ENCODE assay signal across 23 cellular contexts in genomic region chr2:126748188-126748760, GRCh38.
A peak's percentile ranks its signal among the peaks of the same experiment; 100 is the strongest.
DNase-seq lines count a peak whose midpoint lies in the region; ATAC-seq and TF ChIP-seq lines count a peak whose summit lies in the region.
"Had no signal": no experiment of that assay in that cellular context is flagged by ENCODE, and none has a peak within 500 bp of the region (broad histone marks: within the 10 kb centered on the region; RNA-seq: fewer than 3 reads in every experiment).

No MANE protein-coding gene starts in this region.

- no peaks in the 10 kb centered on the region for H3K36me3 Mint-ChIP-seq in activated CD8-positive, alpha-beta T cell treated with anti-CD3 and anti-CD28 coated beads, Interleukin-2, amount 10 ng/mL, durations not matched to agents 7 days and 5 days (ENCODE audit: low read depth)
- H3K36me3 Mint-ChIP-seq in activated CD8-positive, alpha-beta T cell treated with anti-CD3 and anti-CD28 coated beads for 36 hours (ENCODE audit: low read depth): no peaks in the 10 kb centered on the region
- H3K36me3 Mint-ChIP-seq: CD8-positive, alpha-beta T cell had no signal

- H3K27ac Mint-ChIP-seq in activated CD8-positive, alpha-beta T cell treated with anti-CD3 and anti-CD28 coated beads, Interleukin-2, amount 10 ng/mL, durations not matched to agents 7 days and 5 days: no peak overlapping the region
- no peak overlapping the region for H3K27ac Mint-ChIP-seq in activated CD8-positive, alpha-beta T cell treated with anti-CD3 and anti-CD28 coated beads for 36 hours
- H3K27ac Mint-ChIP-seq: CD8-positive, alpha-beta T cell; H9; HFFc6 had no signal

- peak; percentile 7 for DNase-seq in activated CD8-positive, alpha-beta T cell treated with anti-CD3 and anti-CD28 coated beads, Interleukin-2, amount 10 ng/mL, durations not matched to agents 7 days and 5 days
- DNase-seq in activated CD8-positive, alpha-beta T cell treated with anti-CD3 and anti-CD28 coated beads for 36 hours: no peak
- peak; percentile 25 for DNase-seq in activated CD8-positive, alpha-beta memory T cell treated with anti-CD3 and anti-CD28 coated beads, Interleukin-2, amount 50 U/mL, for 48 hours
- peak; percentile 5 for DNase-seq in mucosa of gallbladder (ENCODE audit: low spot score)
- no peak for DNase-seq in NCI-H446 treated with DMSO at 0.1 percent for 48 hours (lab: John Stamatoyannopoulos, UW)
- DNase-seq in NCI-H82 treated with DMSO at 0.1 percent for 48 hours (lab: John Stamatoyannopoulos, UW; ENCODE audit: unreplicated experiment): no peak
- DNase-seq: AML-193, C1 segment of cervical spinal cord, Calu3, DMS153, GDM1, H9, HFFc6, MG63, NCI-H1417, NCI-H187, NCI-H69, Peyer's patch had no signal

- peaks cover 14% of the 10 kb centered on the region for H3K4me1 Mint-ChIP-seq in activated CD8-positive, alpha-beta T cell treated with anti-CD3 and anti-CD28 coated beads, Interleukin-2, amount 10 ng/mL, durations not matched to agents 7 days and 5 days (ENCODE audit: low read depth)
- peaks cover 15% of the 10 kb centered on the region for H3K4me1 Mint-ChIP-seq in activated CD8-positive, alpha-beta T cell treated with anti-CD3 and anti-CD28 coated beads for 36 hours (ENCODE audit: low read depth)

- intact Hi-C loops in activated CD8-positive, alpha-beta T cell treated with anti-CD3 and anti-CD28 coated beads for 36 hours (cut with micrococcal nuclease): no loop called here

- peaks cover 3% of the 10 kb centered on the region for H3K27me3 Mint-ChIP-seq in activated CD8-positive, alpha-beta T cell treated with anti-CD3 and anti-CD28 coated beads, Interleukin-2, amount 10 ng/mL, durations not matched to agents 7 days and 5 days (ENCODE audit: low read depth)
- H3K27me3 Mint-ChIP-seq in activated CD8-positive, alpha-beta T cell treated with anti-CD3 and anti-CD28 coated beads for 36 hours: no peaks in the 10 kb centered on the region

- TF ChIP-seq CTCF in activated CD8-positive, alpha-beta T cell treated with anti-CD3 and anti-CD28 coated beads for 36 hours (IDR thresholded peaks at IDR 0.05): no peak

- ATAC-seq in activated CD8-positive, alpha-beta T cell treated with anti-CD3 and anti-CD28 coated beads, Interleukin-2, amount 10 ng/mL, durations not matched to agents 7 days and 5 days: no peak
- no peak for ATAC-seq in activated CD8-positive, alpha-beta T cell treated with anti-CD3 and anti-CD28 coated beads for 36 hours
- ATAC-seq in GM18907 (IDR thresholded peaks at IDR 0.05; ENCODE audit: unreplicated experiment) (peak; percentile 54), HG03045 (IDR thresholded peaks at IDR 0.05; ENCODE audit: unreplicated experiment) (no peak)
- ATAC-seq: CD8-positive, alpha-beta T cell; HepG2; K562 had no signal

- H3K4me3 Mint-ChIP-seq in activated CD8-positive, alpha-beta T cell treated with anti-CD3 and anti-CD28 coated beads, Interleukin-2, amount 10 ng/mL, durations not matched to agents 7 days and 5 days: no peak overlapping the region
- H3K4me3 Mint-ChIP-seq in activated CD8-positive, alpha-beta T cell treated with anti-CD3 and anti-CD28 coated beads for 36 hours: no peak overlapping the region
- H3K4me3 Mint-ChIP-seq: CD8-positive, alpha-beta T cell; H9; HFFc6 had no signal

- no peaks in the 10 kb centered on the region for H3K9me3 Mint-ChIP-seq in activated CD8-positive, alpha-beta T cell treated with anti-CD3 and anti-CD28 coated beads, Interleukin-2, amount 10 ng/mL, durations not matched to agents 7 days and 5 days (ENCODE audit: insufficient read depth)
- no peaks in the 10 kb centered on the region for H3K9me3 Mint-ChIP-seq in activated CD8-positive, alpha-beta T cell treated with anti-CD3 and anti-CD28 coated beads for 36 hours
- H3K9me3 Mint-ChIP-seq: CD8-positive, alpha-beta T cell had no signal

- CTCF ChIA-PET in activated CD8-positive, alpha-beta T cell treated with anti-CD3 and anti-CD28 coated beads, Interleukin-2, amount 10 ng/mL, durations not matched to agents 7 days and 5 days (lab: Charles Lee): interaction anchor here (1.1 to 1.3 kb wide), 2 partner anchors 15 to 220 kb away, joined by 3 to 4 read pairs; no protein-coding TSS in a partner anchor
- CTCF ChIA-PET in activated CD8-positive, alpha-beta T cell treated with anti-CD3 and anti-CD28 coated beads for 36 hours (lab: Charles Lee): interaction anchor here (4.2 kb wide), 1 partner anchor 220 kb away, joined by 18 read pairs; no protein-coding TSS in a partner anchor

- POLR2A ChIA-PET in activated CD8-positive, alpha-beta T cell treated with anti-CD3 and anti-CD28 coated beads, Interleukin-2, amount 10 ng/mL, durations not matched to agents 7 days and 5 days (lab: Charles Lee): no interaction called here
- POLR2A ChIA-PET in activated CD8-positive, alpha-beta T cell treated with anti-CD3 and anti-CD28 coated beads for 36 hours (lab: Charles Lee): no interaction called here

Comparison
In these comparisons a context has a peak if more than half of its experiments do, and no peak if none do; other contexts are left out.
1. DNase-seq: peak in activated CD8-positive, alpha-beta T cell treated with anti-CD3 and anti-CD28 coated beads, Interleukin-2, amount 10 ng/mL, durations not matched to agents 7 days and 5 days (single experiment), activated CD8-positive, alpha-beta memory T cell treated with anti-CD3 and anti-CD28 coated beads, Interleukin-2, amount 50 U/mL, for 48 hours (single experiment) and mucosa of gallbladder (single experiment); none in activated CD8-positive, alpha-beta T cell treated with anti-CD3 and anti-CD28 coated beads for 36 hours (single experiment), NCI-H446 treated with DMSO at 0.1 percent for 48 hours (single experiment) and NCI-H82 treated with DMSO at 0.1 percent for 48 hours (single experiment).